Comparison of ENCODE assay signal across 5 cellular contexts in genomic region chr5:72709341-72709740, GRCh38.
"Had no signal": no experiment of that assay in that cellular context is flagged by ENCODE, and none has a peak within 500 bp of the region (broad histone marks: within the 10 kb centered on the region; RNA-seq: fewer than 3 reads in every experiment).

No MANE protein-coding gene starts in this region.

- H3K4me3 ChIP-seq: GM23338, K562 had no signal

- DNase-seq: H9, HCEC 1CT, IMR-90 had no signal

- H2AFZ ChIP-seq: GM23338 had no signal

- ATAC-seq: GM23338, K562 had no signal

- H3K4me2 ChIP-seq: GM23338 had no signal
